In genomic region chr6:7727150-7727950, GRCh38 we compare ENCODE assay signal across 8 cellular contexts. TPM values are rescaled to one million over a fixed set of nuclear protein-coding genes. Genes with fewer than 3 reads are reported as not detected.
DNase-seq lines count a peak whose midpoint lies in the region; ATAC-seq, FAIRE-seq and TF ChIP-seq lines count a peak whose summit lies in the region.
"Had no signal": no experiment of that assay in that cellular context is flagged by ENCODE, and none has a peak within 500 bp of the region (broad histone marks: within the 10 kb centered on the region; RNA-seq: fewer than 3 reads in every experiment).

No MANE protein-coding gene starts in this region.

- H3K4me3 ChIP-seq in GM06990 (replicated peaks; ENCODE audit: low read depth, low read length) (peak overlapping the region; percentile 70), kidney (ENCODE audit: low read length in 2 of 2) (peak overlapping the region; percentile 43 to 54), thymus (ENCODE audit: low read length) (peak overlapping the region; percentile 21)

- H3K36me3 Mint-ChIP-seq in activated naive CD8-positive, alpha-beta T cell treated with anti-CD3 and anti-CD28 coated beads, Interleukin-2, amount 50 U/mL, for 24 hours (ENCODE audit: low read depth) = no peaks in the 10 kb centered on the region

- no peak for FAIRE-seq in kidney (lab: Jason Lieb, UNC)

- intact Hi-C loops in kidney (cut with DNase I) = no loop called here

- peak; percentile 3 for ATAC-seq in HG02852 (IDR thresholded peaks at IDR 0.05; ENCODE audit: unreplicated experiment)
- ATAC-seq in activated naive CD8-positive, alpha-beta T cell treated with anti-CD3 and anti-CD28 coated beads, Interleukin-2, amount 50 U/mL, for 24 hours = no peak
- ATAC-seq in GM19455 (IDR thresholded peaks at IDR 0.05; ENCODE audit: unreplicated experiment) = no peak

- H3K27me3 Mint-ChIP-seq in activated naive CD8-positive, alpha-beta T cell treated with anti-CD3 and anti-CD28 coated beads, Interleukin-2, amount 50 U/mL, for 24 hours = peaks cover 76% of the 10 kb centered on the region

- peaks cover 5 to 6% of the 10 kb centered on the region in 2 donors for H3K4me1 ChIP-seq in kidney (ENCODE audit: control insufficient read depth in 1 of 2, insufficient read depth in 1 of 2, low read depth in 1 of 2, low read length in 2 of 2)
- H3K4me1 ChIP-seq in thymus (ENCODE audit: control insufficient read depth, insufficient read depth, low read length) = no peaks in the 10 kb centered on the region

- peaks cover 19% of the 10 kb centered on the region for H3K4me1 Mint-ChIP-seq in activated naive CD8-positive, alpha-beta T cell treated with anti-CD3 and anti-CD28 coated beads, Interleukin-2, amount 50 U/mL, for 24 hours

- no peaks in the 10 kb centered on the region for H3K9me3 Mint-ChIP-seq in activated naive CD8-positive, alpha-beta T cell treated with anti-CD3 and anti-CD28 coated beads, Interleukin-2, amount 50 U/mL, for 24 hours

- no peak for TF ChIP-seq CTCF in GM06990 (IDR thresholded peaks at IDR 0.05; ENCODE audit: insufficient read depth, low read length, poor library complexity, severe bottlenecking)
- no peak for TF ChIP-seq CTCF in kidney (IDR thresholded peaks at IDR 0.05; ENCODE audit: borderline replicate concordance, extremely low read depth, insufficient read depth)

- H3K36me3 ChIP-seq in GM06990 (ENCODE audit: control insufficient read depth, insufficient read depth, low read length) = no peaks in the 10 kb centered on the region
- H3K36me3 ChIP-seq in kidney (ENCODE audit: control insufficient read depth in 1 of 2, insufficient read depth in 2 of 2, low read length in 2 of 2) = no peaks in the 10 kb centered on the region
- no peaks in the 10 kb centered on the region for H3K36me3 ChIP-seq in thymus (ENCODE audit: control insufficient read depth, insufficient read depth)

- peak overlapping the region; percentile 57 for H3K4me3 Mint-ChIP-seq in activated naive CD8-positive, alpha-beta T cell treated with anti-CD3 and anti-CD28 coated beads, Interleukin-2, amount 50 U/mL, for 24 hours

- H3K27me3 ChIP-seq in GM06990 (replicated peaks; ENCODE audit: control insufficient read depth, insufficient read depth, low read length) = peaks cover 2% of the 10 kb centered on the region
- H3K27me3 ChIP-seq in thymus (ENCODE audit: control insufficient read depth, insufficient read depth) = peaks cover 67% of the 10 kb centered on the region

- no peak overlapping the region for H3K27ac ChIP-seq in kidney (ENCODE audit: low read depth in 2 of 2, low read length in 2 of 2)
- no peak overlapping the region for H3K27ac ChIP-seq in thymus (ENCODE audit: low read depth)

- under 1% methylated on average over 86 of the region's 86 CpGs for WGBS in thymus

- peak; percentile 36 for DNase-seq in GM06990 (ENCODE audit: extremely low read depth, insufficient read length)
- DNase-seq in activated naive CD8-positive, alpha-beta T cell treated with anti-CD3 and anti-CD28 coated beads, Interleukin-2, amount 50 U/mL, for 24 hours = peak; percentile 7
- DNase-seq in kidney = peak; percentile 68
- DNase-seq in dedifferentiated amniotic fluid mesenchymal stem cell (ENCODE audit: extremely low spot score) = no peak

- peak overlapping the region in 1 of 2 donors; percentile 26 for H3K9ac ChIP-seq in kidney (ENCODE audit: low read length in 2 of 2)

- H3K9me3 ChIP-seq in kidney (ENCODE audit: control insufficient read depth in 1 of 2, low read length in 2 of 2) = no peaks in the 10 kb centered on the region
- H3K9me3 ChIP-seq in thymus (ENCODE audit: control insufficient read depth) = no peaks in the 10 kb centered on the region

- H3K27ac Mint-ChIP-seq in activated naive CD8-positive, alpha-beta T cell treated with anti-CD3 and anti-CD28 coated beads, Interleukin-2, amount 50 U/mL, for 24 hours = no peak overlapping the region

RNA-seq across cellular contexts. Expression of gene BMP6, which starts 1.5 kb away (rescaled TPM):
- total RNA-seq in kidney = 10.0 TPM
- polyA plus RNA-seq in kidney (ENCODE audit: insufficient read depth, low read depth, low replicate concordance) = 5.0 TPM
- polyA plus RNA-seq in thymus = 0.82 TPM
- total RNA-seq: T-helper 2 cell treated with Interferon-gamma antibody and Interleukin-4, amounts not matched to agents 100 ng/mL and 5 ng/mL, for 36 hours had no signal
